In genomic region chr15:82228750-82229149, GRCh38 we compare ENCODE assay signal across 19 cellular contexts. TPM values are rescaled to one million over a fixed set of nuclear protein-coding genes. Genes with fewer than 3 reads are reported as not detected.
DNase-seq lines count a peak whose midpoint lies in the region; ATAC-seq, FAIRE-seq and TF ChIP-seq lines count a peak whose summit lies in the region.
"Had no signal": no experiment of that assay in that cellular context is flagged by ENCODE, and none has a peak within 500 bp of the region (broad histone marks: within the 10 kb centered on the region; RNA-seq: fewer than 3 reads in every experiment).

No MANE protein-coding gene starts in this region.

- no peak overlapping the region for H3K27ac Mint-ChIP-seq in naive thymus-derived CD8-positive, alpha-beta T cell
- H3K27ac Mint-ChIP-seq in T-helper 2 cell treated with Interferon-gamma antibody and Interleukin-4, amounts not matched to agents 5 μg/mL and 100 μg/mL, for 36 hours, result no peak overlapping the region
- H3K27ac Mint-ChIP-seq: CD4-positive, alpha-beta memory T cell; H9 had no signal

- H3K4me3 ChIP-seq in adipocyte (ENCODE audit: low read length) (no peak overlapping the region), HAP-1 (no peak overlapping the region)
- H3K4me3 ChIP-seq: BLaER1, PC-9, SJSA1 had no signal

- H3K27me3 ChIP-seq in adipocyte (replicated peaks; ENCODE audit: control insufficient read depth, insufficient read depth, low read length) (no peaks in the 10 kb centered on the region), HAP-1 (ENCODE audit: low read depth) (no peaks in the 10 kb centered on the region)
- H3K27me3 ChIP-seq: BLaER1, SJSA1 had no signal

- no peak overlapping the region for H3K4me3 Mint-ChIP-seq in naive thymus-derived CD8-positive, alpha-beta T cell
- no peak overlapping the region for H3K4me3 Mint-ChIP-seq in T-helper 2 cell treated with Interferon-gamma antibody and Interleukin-4, amounts not matched to agents 5 μg/mL and 100 μg/mL, for 36 hours
- H3K4me3 Mint-ChIP-seq: CD4-positive, alpha-beta memory T cell; H9 had no signal

- H3K4me1 ChIP-seq in adipocyte (ENCODE audit: control insufficient read depth, insufficient read depth, low read length), result no peaks in the 10 kb centered on the region
- peaks cover 18% of the 10 kb centered on the region for H3K4me1 ChIP-seq in HAP-1
- H3K4me1 ChIP-seq: SJSA1 had no signal

- H3K36me3 ChIP-seq in adipocyte (ENCODE audit: control insufficient read depth, insufficient read depth, low read length, severe bottlenecking) (peaks cover 37% of the 10 kb centered on the region), HAP-1 (replicated peaks) (peaks cover 16% of the 10 kb centered on the region)
- H3K36me3 ChIP-seq: SJSA1 had no signal

- ATAC-seq in naive thymus-derived CD8-positive, alpha-beta T cell, result no peak

- TF ChIP-seq POLR2A in GM12891 (IDR thresholded peaks at IDR 0.05; ENCODE audit: low read depth, low read length), result no peak

- H3K9me3 ChIP-seq in adipocyte (ENCODE audit: control insufficient read depth, low read length) (no peaks in the 10 kb centered on the region), HAP-1 (no peaks in the 10 kb centered on the region)
- H3K9me3 ChIP-seq: BLaER1, SJSA1 had no signal

- POLR2A ChIA-PET in naive thymus-derived CD8-positive, alpha-beta T cell (lab: Charles Lee), result no interaction called here

- no peaks in the 10 kb centered on the region for H3K27me3 Mint-ChIP-seq in naive thymus-derived CD8-positive, alpha-beta T cell
- H3K27me3 Mint-ChIP-seq in T-helper 2 cell treated with Interferon-gamma antibody and Interleukin-4, amounts not matched to agents 5 μg/mL and 100 μg/mL, for 36 hours (ENCODE audit: low read depth), result no peaks in the 10 kb centered on the region
- H3K27me3 Mint-ChIP-seq: CD4-positive, alpha-beta memory T cell had no signal

- no peaks in the 10 kb centered on the region for H3K9me3 Mint-ChIP-seq in naive thymus-derived CD8-positive, alpha-beta T cell
- H3K9me3 Mint-ChIP-seq in T-helper 2 cell treated with Interferon-gamma antibody and Interleukin-4, amounts not matched to agents 5 μg/mL and 100 μg/mL, for 36 hours, result no peaks in the 10 kb centered on the region
- H3K9me3 Mint-ChIP-seq: H9 had no signal

- FAIRE-seq in GM12891 (lab: Jason Lieb, UNC), result no peak

- peaks cover 0 to 10% (median 3%) of the 10 kb centered on the region in 4 donors for H3K4me1 Mint-ChIP-seq in naive thymus-derived CD8-positive, alpha-beta T cell
- peaks cover 5% of the 10 kb centered on the region for H3K4me1 Mint-ChIP-seq in T-helper 2 cell treated with Interferon-gamma antibody and Interleukin-4, amounts not matched to agents 5 μg/mL and 100 μg/mL, for 36 hours (ENCODE audit: low read depth)

- peak; percentile 4 for DNase-seq in COLO829 (ENCODE audit: low spot score)
- peak; percentile 1 for DNase-seq in HCEC 1CT
- peak; percentile 34 for DNase-seq in adipocyte (ENCODE audit: low read depth)
- DNase-seq in fibroblast of peridontal ligament (ENCODE audit: extremely low read depth), result peak; percentile 15
- no peak for DNase-seq in naive thymus-derived CD8-positive, alpha-beta T cell
- DNase-seq in HAP-1 (ENCODE audit: low spot score in 2 of 2), result no peak
- no peak for DNase-seq in T-helper 2 cell treated with Interferon-gamma antibody and Interleukin-4, amounts not matched to agents 5 μg/mL and 100 μg/mL, for 36 hours (ENCODE audit: low spot score)
- DNase-seq in GM12891 (ENCODE audit: insufficient read length, low spot score), result no peak
- DNase-seq: Calu3; CD4-positive, alpha-beta memory T cell; H9; NCI-H1436; NCI-H1930; NCI-H345; NCI-H524 treated with DMSO at 0.1 percent for 48 hours; PC-9 had no signal

- in situ Hi-C loops in HAP-1 (cut with MboI; ENCODE audit: low sequenced_read_pairs), result no loop called here

- peaks cover 12 to 68% (median 37%) of the 10 kb centered on the region in 3 donors for H3K36me3 Mint-ChIP-seq in naive thymus-derived CD8-positive, alpha-beta T cell
- peaks cover 24% of the 10 kb centered on the region for H3K36me3 Mint-ChIP-seq in T-helper 2 cell treated with Interferon-gamma antibody and Interleukin-4, amounts not matched to agents 5 μg/mL and 100 μg/mL, for 36 hours (ENCODE audit: low read depth)

- H3K9ac ChIP-seq in adipocyte (ENCODE audit: low read length), result no peak overlapping the region
- H3K9ac ChIP-seq: BLaER1, KMS-11 had no signal

TF ChIP-seq in GM12891, 5 proteins besides CTCF, POLR2A, EP300 and RAD21:
- TF ChIP-seq POLR2AphosphoS5 (IDR thresholded peaks at IDR 0.05; ENCODE audit: low read depth, low read length) (no peak), SPI1 (IDR thresholded peaks at IDR 0.05; ENCODE audit: low read depth, low read length) (no peak), TAF1 (IDR thresholded peaks at IDR 0.05; ENCODE audit: low read depth, low read length) (no peak), POU2F2 (IDR thresholded peaks at IDR 0.05; ENCODE audit: low read depth, low read length) (no peak), PAX5 (IDR thresholded peaks at IDR 0.05; ENCODE audit: insufficient read depth, low read length, severe bottlenecking) (no peak)

RNA-seq across cellular contexts. Expression of gene EFL1, which starts 33.8 kb away (rescaled TPM):
- 10 to 100 TPM; 20.5 to 22.6 TPM for total RNA-seq in naive thymus-derived CD8-positive, alpha-beta T cell
- 10 to 100 TPM; 10.5 to 15.9 (median 13.9) TPM for polyA plus RNA-seq in naive thymus-derived CD8-positive, alpha-beta T cell
- polyA plus RNA-seq in GM12891 (2012; ENCODE audit: low read depth, missing spikeins), result 18.2 TPM

RNA-seq across cellular contexts. Expression of gene SAXO2, which starts 33.9 kb away (rescaled TPM):
- total RNA-seq in naive thymus-derived CD8-positive, alpha-beta T cell, result 1 to 10 TPM; 3.9 to 5.1 TPM
- polyA plus RNA-seq in naive thymus-derived CD8-positive, alpha-beta T cell, result 1 to 10 TPM in 2 of 3 donors, not detected in 1; 2.1 TPM
- polyA plus RNA-seq in GM12891 (2012; ENCODE audit: low read depth, missing spikeins), result 3.0 TPM

Comparison
In these comparisons a context has a peak if more than half of its experiments do, and no peak if none do; other contexts are left out.
1. DNase-seq: peak in COLO829 (single experiment), HCEC 1CT (single experiment), adipocyte (single experiment) and fibroblast of peridontal ligament (single experiment); none in naive thymus-derived CD8-positive, alpha-beta T cell (0 of 10), HAP-1 (0 of 2), T-helper 2 cell treated with Interferon-gamma antibody and Interleukin-4, amounts not matched to agents 5 μg/mL and 100 μg/mL, for 36 hours (single experiment) and GM12891 (single experiment).